In genomic region chr14:67416085-67416484, GRCh38 we compare ENCODE assay signal across 23 cellular contexts. TPM values are rescaled to one million over a fixed set of nuclear protein-coding genes. Genes with fewer than 3 reads are reported as not detected.
DNase-seq lines count a peak whose midpoint lies in the region; ATAC-seq, FAIRE-seq and TF ChIP-seq lines count a peak whose summit lies in the region.
"Had no signal": no experiment of that assay in that cellular context is flagged by ENCODE, and none has a peak within 500 bp of the region (broad histone marks: within the 10 kb centered on the region; RNA-seq: fewer than 3 reads in every experiment).

No MANE protein-coding gene starts in this region.

- BruUV-seq in mammary epithelial cell (replicated peaks; lab: Mats Ljungman, UMichigan): no TSS peak

- H3K36me3 Mint-ChIP-seq in T-helper 2 cell treated with Interferon-gamma antibody and Interleukin-4, amounts not matched to agents 5 μg/mL and 100 μg/mL, for 36 hours (ENCODE audit: low read depth): no peaks in the 10 kb centered on the region

- peaks cover 2% of the 10 kb centered on the region for H3K4me1 Mint-ChIP-seq in T-helper 2 cell treated with Interferon-gamma antibody and Interleukin-4, amounts not matched to agents 5 μg/mL and 100 μg/mL, for 36 hours (ENCODE audit: low read depth)

- FAIRE-seq in keratinocyte (lab: Jason Lieb, UNC): no peak
- FAIRE-seq: A549, GM12892 had no signal

- H3K27ac ChIP-seq in adrenal gland: peak overlapping the region; percentile 53 to 85 (median 68)
- peak overlapping the region; percentile 37 for H3K27ac ChIP-seq in keratinocyte (ENCODE audit: control insufficient read depth, insufficient read depth, low read length)
- no peak overlapping the region for H3K27ac ChIP-seq in sigmoid colon
- no peak overlapping the region for H3K27ac ChIP-seq in mammary epithelial cell (ENCODE audit: insufficient read depth, low read depth, low read length)
- H3K27ac ChIP-seq: C4-2B, SJCRH30 had no signal

- no peak for ATAC-seq in GM21447 (IDR thresholded peaks at IDR 0.05; ENCODE audit: unreplicated experiment)
- no peak for ATAC-seq in GM19455 (IDR thresholded peaks at IDR 0.05; ENCODE audit: unreplicated experiment)
- ATAC-seq: A549 had no signal

- TF ChIP-seq CTCF in adrenal gland (IDR thresholded peaks at IDR 0.05) (no peak), keratinocyte (optimal IDR thresholded peaks at IDR 0.05 in 1 of 3, IDR thresholded peaks at IDR 0.05 in 1 of 3, conservative IDR thresholded peaks at IDR 0.05 in 1 of 3; ENCODE audit: extremely low read depth in 1 of 3, insufficient read depth in 2 of 3, low read length in 3 of 3) (no peak), sigmoid colon (IDR thresholded peaks at IDR 0.05) (no peak), mammary epithelial cell (conservative IDR thresholded peaks at IDR 0.05 in 1 of 2, IDR thresholded peaks at IDR 0.05 in 1 of 2; ENCODE audit: extremely low read depth in 1 of 2, insufficient read depth in 1 of 2, low read depth in 1 of 2, low read length in 2 of 2) (no peak)

- no peaks in the 10 kb centered on the region for H3K36me3 ChIP-seq in adrenal gland (replicated peaks in 1 of 2)
- H3K36me3 ChIP-seq in keratinocyte (ENCODE audit: control insufficient read depth in 2 of 2, extremely low read depth in 1 of 2, insufficient read depth in 2 of 2, low read length in 2 of 2): no peaks in the 10 kb centered on the region
- H3K36me3 ChIP-seq in sigmoid colon: no peaks in the 10 kb centered on the region
- H3K36me3 ChIP-seq in mammary epithelial cell (ENCODE audit: insufficient read depth, low read length): no peaks in the 10 kb centered on the region
- H3K36me3 ChIP-seq: SJCRH30 had no signal

- H3K9me1 ChIP-seq in keratinocyte (ENCODE audit: control insufficient read depth, extremely low read depth, insufficient read depth, low read length): no peaks in the 10 kb centered on the region

- peaks cover 13 to 27% of the 10 kb centered on the region in 2 donors for H3K4me1 ChIP-seq in adrenal gland (replicated peaks in 1 of 2)
- peaks cover 69% of the 10 kb centered on the region for H3K4me1 ChIP-seq in keratinocyte (ENCODE audit: control insufficient read depth, extremely low read depth, insufficient read depth, low read length)
- H3K4me1 ChIP-seq in sigmoid colon: peaks cover 0 to 13% (median 12%) of the 10 kb centered on the region in 4 donors
- peaks cover 51% of the 10 kb centered on the region for H3K4me1 ChIP-seq in mammary epithelial cell (ENCODE audit: insufficient read depth, low read length)

- 39 to 51% (median 41%) methylated on average over 8 of the region's 8 CpGs for WGBS in adrenal gland, 4 donors
- 83 to 86% methylated on average over 8 of the region's 8 CpGs for WGBS in sigmoid colon, 2 donors
- WGBS in mammary epithelial cell (ENCODE audit: low coverage, missing lambda C conversion rate): 92% methylated on average over 8 of the region's 8 CpGs

- CTCF ChIA-PET in mammary epithelial cell (lab: Charles Lee; ENCODE audit: low non-redundant PET): no interaction called here

- H3K27me3 ChIP-seq in adrenal gland: no peaks in the 10 kb centered on the region
- H3K27me3 ChIP-seq in keratinocyte (ENCODE audit: control insufficient read depth, extremely low read depth, insufficient read depth, low read length): no peaks in the 10 kb centered on the region
- H3K27me3 ChIP-seq in sigmoid colon: peaks cover 4 to 44% (median 7%) of the 10 kb centered on the region in 3 donors
- no peaks in the 10 kb centered on the region for H3K27me3 ChIP-seq in mammary epithelial cell (ENCODE audit: insufficient read depth, low read length)
- H3K27me3 ChIP-seq: SJCRH30 had no signal

- H3K4me2 ChIP-seq in keratinocyte (ENCODE audit: control insufficient read depth, extremely low read depth, insufficient read depth, low read depth, low read length): peak overlapping the region; percentile 33
- no peak overlapping the region for H3K4me2 ChIP-seq in mammary epithelial cell (ENCODE audit: insufficient read depth, low read depth, low read length)
- H3K4me2 ChIP-seq: A549 had no signal

- H3K9ac ChIP-seq in keratinocyte (ENCODE audit: control insufficient read depth, extremely low read depth, insufficient read depth, low read length) (no peak overlapping the region), mammary epithelial cell (ENCODE audit: insufficient read depth, low read length) (no peak overlapping the region)

- dilution Hi-C loops in keratinocyte (cut with MboI; ENCODE audit: extremely low pct_ligation_motif_present, low sequenced_read_pairs) (no loop called here), mammary epithelial cell (cut with HindIII; ENCODE audit: low sequenced_read_pairs) (loop anchor here (5.0 kb wide), 1 partner anchor 51 kb away; no protein-coding TSS in a partner anchor)

- no peak overlapping the region for H3K4me3 Mint-ChIP-seq in T-helper 2 cell treated with Interferon-gamma antibody and Interleukin-4, amounts not matched to agents 5 μg/mL and 100 μg/mL, for 36 hours

- H3K9me3 ChIP-seq in adrenal gland (replicated peaks in 1 of 3) (no peaks in the 10 kb centered on the region), keratinocyte (ENCODE audit: control insufficient read depth, low read depth, low read length) (no peaks in the 10 kb centered on the region), sigmoid colon (no peaks in the 10 kb centered on the region), mammary epithelial cell (replicated peaks; ENCODE audit: insufficient read depth, low read length) (no peaks in the 10 kb centered on the region)
- H3K9me3 ChIP-seq: A549, SJCRH30 had no signal

- no peaks in the 10 kb centered on the region for H3K9me3 Mint-ChIP-seq in T-helper 2 cell treated with Interferon-gamma antibody and Interleukin-4, amounts not matched to agents 5 μg/mL and 100 μg/mL, for 36 hours

- DNase-seq in HUDEP-2 (lab: John Stamatoyannopoulos, UW; ENCODE audit: unreplicated experiment in 76 of 76) (peak in 71 of 76 experiments; percentile 6 to 82 (median 57)), adrenal gland (peak; percentile 85 to 93 (median 89)), keratinocyte (ENCODE audit: low read depth, low spot score) (no peak), sigmoid colon (peak; percentile 19), mammary epithelial cell (no peak)
- DNase-seq in T-helper 2 cell treated with Interferon-gamma antibody and Interleukin-4, amounts not matched to agents 5 μg/mL and 100 μg/mL, for 36 hours (ENCODE audit: low spot score): no peak
- DNase-seq: COR-L47, H7, IMR-90, Kasumi-1, MM.1S, NCI-H1092 treated with DMSO at 0.1 percent for 48 hours, NCI-H1694 treated with DMSO at 0.1 percent for 48 hours, NCI-H2107, NCI-H2227 treated with DMSO at 0.1 percent for 48 hours, NCI-H69, SJCRH30 had no signal

- intact Hi-C loops in adrenal gland (cut with DNase I): no loop called here
- intact Hi-C loops in sigmoid colon (cut with DNase I): no loop called here
- intact Hi-C loops in mammary epithelial cell (cut with micrococcal nuclease): no loop called here

- no peak overlapping the region for H3K4me3 ChIP-seq in adrenal gland
- no peak overlapping the region for H3K4me3 ChIP-seq in keratinocyte (ENCODE audit: control insufficient read depth in 2 of 3, extremely low read depth in 1 of 3, insufficient read depth in 2 of 3, low read depth in 1 of 3, low read length in 3 of 3)
- no peak overlapping the region for H3K4me3 ChIP-seq in sigmoid colon
- no peak overlapping the region for H3K4me3 ChIP-seq in mammary epithelial cell (replicated peaks in 1 of 3; ENCODE audit: insufficient read depth in 1 of 3, low read depth in 2 of 3, low read length in 3 of 3)
- H3K4me3 ChIP-seq: A549, SJCRH30 had no signal

- H4K20me1 ChIP-seq in keratinocyte (ENCODE audit: control insufficient read depth, extremely low read depth, insufficient read depth, low read length) (no peaks in the 10 kb centered on the region), mammary epithelial cell (ENCODE audit: insufficient read depth, low read length) (no peaks in the 10 kb centered on the region)

- no peak for TF ChIP-seq EP300 in sigmoid colon (IDR thresholded peaks at IDR 0.05)

- H3K79me2 ChIP-seq in keratinocyte (ENCODE audit: control insufficient read depth, insufficient read depth, low read length): peaks cover 16% of the 10 kb centered on the region
- H3K79me2 ChIP-seq in mammary epithelial cell (ENCODE audit: insufficient read depth, low read length): peaks cover 17% of the 10 kb centered on the region

- TF ChIP-seq POLR2A in adrenal gland (IDR thresholded peaks at IDR 0.05) (peak in 1 of 2 donors; percentile 10), sigmoid colon (IDR thresholded peaks at IDR 0.05) (no peak)

- in situ Hi-C loops in mammary epithelial cell (cut with MboI; ENCODE audit: low sequenced_read_pairs in 2 of 2): loop anchor here in 1 of 2 donors (25.0 kb wide), 1 partner anchor 271 kb away; the partner anchor contains the start of gene RDH11

- H3K27me3 Mint-ChIP-seq in T-helper 2 cell treated with Interferon-gamma antibody and Interleukin-4, amounts not matched to agents 5 μg/mL and 100 μg/mL, for 36 hours (ENCODE audit: low read depth): peaks cover 17% of the 10 kb centered on the region

- H3K27ac Mint-ChIP-seq in T-helper 2 cell treated with Interferon-gamma antibody and Interleukin-4, amounts not matched to agents 5 μg/mL and 100 μg/mL, for 36 hours: no peak overlapping the region

- H2AFZ ChIP-seq in keratinocyte (ENCODE audit: control insufficient read depth, low read length): peak overlapping the region; percentile 30
- no peak overlapping the region for H2AFZ ChIP-seq in mammary epithelial cell (ENCODE audit: low read depth, low read length)

RNA-seq across cellular contexts. Expression of gene PLEK2, which starts 4.1 kb away (rescaled TPM):
- total RNA-seq in adrenal gland: 100 to 1,000 TPM in 2 of 8 donors, 10 to 100 TPM in 6; 19.6 to 384 (median 45.1) TPM
- 100 to 1,000 TPM in 1 of 3 donors, 10 to 100 TPM in 2; 35.8 to 339 (median 77.8) TPM for polyA plus RNA-seq in adrenal gland
- 127 to 253 TPM (median 219 TPM) in 3 replicates for polyA plus RNA-seq in keratinocyte
- polyA plus RNA-seq in keratinocyte (2011; ENCODE audit: low read depth): 18.3 TPM
- polyA plus RNA-seq in keratinocyte (2011; cell fraction: cytosol; rRNA removed): 168 and 236 TPM in 2 replicates
- 108 TPM in 2 replicates for polyA plus RNA-seq in keratinocyte (2011; cell fraction: nucleus; rRNA removed)
- polyA plus RNA-seq in keratinocyte (2012; ENCODE audit: low replicate concordance): 40.8 and 252 TPM in 2 replicates
- polyA minus RNA-seq in keratinocyte: 61.2 to 106 TPM (median 88.5 TPM) in 3 replicates
- polyA minus RNA-seq in keratinocyte (2011; cell fraction: cytosol; rRNA and poly(A)+ RNA removed): 122 TPM
- 37.7 and 40.0 TPM in 2 replicates for polyA minus RNA-seq in keratinocyte (2011; cell fraction: nucleus; rRNA and poly(A)+ RNA removed)
- 1 to 10 TPM in 2 of 4 donors, under 1 TPM in 1, not detected in 1; 0.16 to 7.8 (median 1.8) TPM for total RNA-seq in sigmoid colon
- 10 to 100 TPM; 35.4 to 51.8 (median 35.8) TPM for polyA plus RNA-seq in sigmoid colon
- 100 to 1,000 TPM in 1 of 2 donors, 1 to 10 TPM in 1; 9.8 to 152 TPM for total RNA-seq in mammary epithelial cell
- 156 TPM for polyA plus RNA-seq in mammary epithelial cell
- polyA minus RNA-seq in mammary epithelial cell: 138 TPM
- total RNA-seq: H7, OCI-LY7, SJCRH30 had no signal

RNA-seq across cellular contexts. Expression of gene EIF2S1, which starts 56.0 kb away (rescaled TPM):
- total RNA-seq in adrenal gland: 100 to 1,000 TPM in 1 of 8 donors, 10 to 100 TPM in 7; 41.8 to 141 (median 74.0) TPM
- 100 to 1,000 TPM in 1 of 3 donors, 10 to 100 TPM in 2; 15.7 to 260 (median 26.3) TPM for polyA plus RNA-seq in adrenal gland
- 135 to 294 TPM (median 195 TPM) in 3 replicates for polyA plus RNA-seq in keratinocyte
- 460 TPM for polyA plus RNA-seq in keratinocyte (2011; ENCODE audit: low read depth)
- polyA plus RNA-seq in keratinocyte (2011; cell fraction: cytosol; rRNA removed): 126 and 142 TPM in 2 replicates
- polyA plus RNA-seq in keratinocyte (2011; cell fraction: nucleus; rRNA removed): 77.1 and 156 TPM in 2 replicates
- polyA plus RNA-seq in keratinocyte (2012; ENCODE audit: low replicate concordance): 184 and 257 TPM in 2 replicates
- 43.9 to 203 TPM (median 77.0 TPM) in 3 replicates for polyA minus RNA-seq in keratinocyte
- 85.0 TPM for polyA minus RNA-seq in keratinocyte (2011; cell fraction: cytosol; rRNA and poly(A)+ RNA removed)
- 52.8 and 113 TPM in 2 replicates for polyA minus RNA-seq in keratinocyte (2011; cell fraction: nucleus; rRNA and poly(A)+ RNA removed)
- 100 to 1,000 TPM in 3 of 4 donors, 10 to 100 TPM in 1; 31.3 to 131 (median 119) TPM for total RNA-seq in sigmoid colon
- polyA plus RNA-seq in sigmoid colon: 100 to 1,000 TPM in 1 of 3 donors, 10 to 100 TPM in 2; 75.7 to 104 (median 86.6) TPM
- 100 to 1,000 TPM; 120 to 198 TPM for total RNA-seq in mammary epithelial cell
- polyA plus RNA-seq in mammary epithelial cell: 156 TPM
- polyA minus RNA-seq in mammary epithelial cell: 264 TPM

RNA-seq across cellular contexts. Expression of gene ATP6V1D, which starts 56.5 kb away (rescaled TPM):
- total RNA-seq in adrenal gland: 100 to 1,000 TPM; 115 to 234 (median 160) TPM
- polyA plus RNA-seq in adrenal gland: 100 to 1,000 TPM in 1 of 3 donors, 10 to 100 TPM in 2; 55.3 to 388 (median 62.5) TPM
- polyA plus RNA-seq in keratinocyte: 59.8 to 112 TPM (median 84.9 TPM) in 3 replicates
- 103 TPM for polyA plus RNA-seq in keratinocyte (2011; ENCODE audit: low read depth)
- polyA plus RNA-seq in keratinocyte (2011; cell fraction: cytosol; rRNA removed): 74.5 and 141 TPM in 2 replicates
- 44.4 and 58.8 TPM in 2 replicates for polyA plus RNA-seq in keratinocyte (2011; cell fraction: nucleus; rRNA removed)
- 61.7 and 92.8 TPM in 2 replicates for polyA plus RNA-seq in keratinocyte (2012; ENCODE audit: low replicate concordance)
- 42.9 to 70.4 TPM (median 46.5 TPM) in 3 replicates for polyA minus RNA-seq in keratinocyte
- polyA minus RNA-seq in keratinocyte (2011; cell fraction: cytosol; rRNA and poly(A)+ RNA removed): 88.2 TPM
- 33.0 and 47.0 TPM in 2 replicates for polyA minus RNA-seq in keratinocyte (2011; cell fraction: nucleus; rRNA and poly(A)+ RNA removed)
- 10 to 100 TPM; 65.8 to 89.9 (median 76.7) TPM for total RNA-seq in sigmoid colon
- 100 to 1,000 TPM in 1 of 3 donors, 10 to 100 TPM in 2; 64.1 to 181 (median 97.9) TPM for polyA plus RNA-seq in sigmoid colon
- 100 to 1,000 TPM in 1 of 2 donors, 10 to 100 TPM in 1; 87.1 to 124 TPM for total RNA-seq in mammary epithelial cell
- 46.9 TPM for polyA plus RNA-seq in mammary epithelial cell
- 34.1 TPM for polyA minus RNA-seq in mammary epithelial cell

Comparison
In these comparisons a context has a peak if more than half of its experiments do, and no peak if none do; other contexts are left out.
1. DNase-seq: peak in HUDEP-2 (71 of 76), adrenal gland (7 of 7) and sigmoid colon (single experiment); none in keratinocyte (single experiment), T-helper 2 cell treated with Interferon-gamma antibody and Interleukin-4, amounts not matched to agents 5 μg/mL and 100 μg/mL, for 36 hours (single experiment) and mammary epithelial cell (single experiment).
2. H3K27ac ChIP-seq: peak in adrenal gland (5 of 5) and keratinocyte (single experiment); none in sigmoid colon (0 of 4) and mammary epithelial cell (single experiment).